29 cellular contexts compared by ENCODE assay signal in genomic region chr5:146089287-146089686, GRCh38. TPM values are rescaled to one million over a fixed set of nuclear protein-coding genes. Genes with fewer than 3 reads are reported as not detected.
"Had no signal": no experiment of that assay in that cellular context is flagged by ENCODE, and none has a peak within 500 bp of the region (broad histone marks: within the 10 kb centered on the region; RNA-seq: fewer than 3 reads in every experiment).

No MANE protein-coding gene starts in this region.

- H3K36me3 ChIP-seq: stomach, suprapubic skin, thoracic aorta, thyroid gland, tibial artery, transverse colon, upper lobe of left lung, upper lobe of right lung, uterus, vagina had no signal

- DNase-seq: stimulated activated CD4-positive, alpha-beta T cell treated with anti-CD3 and anti-CD28 coated beads, Interleukin-2, amount 100 ng/mL, for 48 hours; stimulated activated CD4-positive, alpha-beta T cell treated with anti-CD3 and anti-CD28 coated beads, Interleukin-4, amount 100 ng/mL, for 1 hour; stimulated activated CD4-positive, alpha-beta T cell treated with anti-CD3 and anti-CD28 coated beads, Interleukin-4, amount 100 ng/mL, for 24 hours; stimulated activated CD4-positive, alpha-beta T cell treated with anti-CD3 and anti-CD28 coated beads, Interleukin-4, amount 100 ng/mL, for 4 hours; stimulated activated CD8-positive, alpha-beta memory T cell treated with anti-CD3 and anti-CD28 coated beads, Interleukin-4, amount 100 ng/mL, for 48 hours; stimulated activated naive B cell treated with anti-CD40 and anti-IgM and Interleukin-4, amounts not matched to agents 10 μg/mL and 1 μg/mL and 100 μg/mL, for 72 hours; stimulated activated naive CD4-positive, alpha-beta T cell; stimulated activated naive CD4-positive, alpha-beta T cell treated with Interleukin-2 at 50 U/mL for 16 hours; stimulated activated naive CD8-positive, alpha-beta T cell treated with anti-CD3 and anti-CD28 coated beads, Interleukin-15, amount 100 ng/mL, for 72 hours; stimulated activated naive CD8-positive, alpha-beta T cell treated with anti-CD3 and anti-CD28 coated beads, Interleukin-15, Interleukin-2, amounts not matched to agents 100 U/mL and 50 U/mL, for 24 hours; stomach; substantia nigra; testis; thyroid gland; tibial artery; transverse colon; trophoblast cell; upper lobe of left lung; upper lobe of right lung; uterus had no signal

- H3K4me3 ChIP-seq: stomach, suprapubic skin, testis, thoracic aorta, thyroid gland, tibial artery, tibial nerve, transverse colon, upper lobe of left lung, upper lobe of right lung, uterus, vagina had no signal

- H3K27me3 ChIP-seq: stomach, suprapubic skin, testis, thyroid gland, tibial artery, tibial nerve, transverse colon, upper lobe of left lung, upper lobe of right lung, uterus, vagina had no signal

- H3K4me1 ChIP-seq: stomach, suprapubic skin, testis, thyroid gland, tibial artery, tibial nerve, transverse colon, upper lobe of left lung, upper lobe of right lung, uterus, vagina had no signal

- H3K27ac ChIP-seq: stomach, suprapubic skin, testis, thoracic aorta, thyroid gland, tibial artery, tibial nerve, transverse colon, upper lobe of left lung, upper lobe of right lung, uterus, vagina had no signal

- FAIRE-seq: urothelium cell line had no signal

- ATAC-seq: stimulated activated effector memory CD8-positive, alpha-beta T cell treated with anti-CD3 and anti-CD28 coated beads, Interleukin-12 subunit alpha, Interleukin-12 subunit beta, amount 100 ng/mL, for 72 hours; stimulated activated memory B cell treated with anti-CD40 and anti-IgM and Interleukin-4, amounts not matched to agents 10 μg/mL and 1 μg/mL and 100 μg/mL, for 72 hours; stimulated activated naive B cell treated with anti-CD40 and anti-IgM and Interleukin-4, amounts not matched to agents 10 μg/mL and 1 μg/mL and 100 μg/mL, for 72 hours; stimulated activated naive CD8-positive, alpha-beta T cell treated with anti-CD3 and anti-CD28 coated beads, Interleukin-15, amount 100 ng/mL, for 72 hours; stimulated activated naive CD8-positive, alpha-beta T cell treated with anti-CD3 and anti-CD28 coated beads, Interleukin-15, Interleukin-2, amounts not matched to agents 100 U/mL and 50 U/mL, for 24 hours; upper lobe of right lung had no signal

- H3K9me3 ChIP-seq: stomach, suprapubic skin, testis, thoracic aorta, thyroid gland, tibial artery, tibial nerve, transverse colon, upper lobe of left lung, upper lobe of right lung, uterus, vagina had no signal

RNA-seq across cellular contexts. Expression of gene PLAC8L1, which starts 16.1 kb away (rescaled TPM):
- total RNA-seq: stomach, subcutaneous adipose tissue, suprapubic skin, thoracic aorta, thyroid gland, tibial nerve, transverse colon, upper lobe of right lung, urinary bladder, vagina had no signal
